Comparison of ENCODE assay signal across 15 cellular contexts in genomic region chr9:134626576-134627416, GRCh38. TPM values are rescaled to one million over a fixed set of nuclear protein-coding genes. Genes with fewer than 3 reads are reported as not detected.
DNase-seq lines count a peak whose midpoint lies in the region; ATAC-seq lines count a peak whose summit lies in the region.
"Had no signal": no experiment of that assay in that cellular context is flagged by ENCODE, and none has a peak within 500 bp of the region (broad histone marks: within the 10 kb centered on the region; RNA-seq: fewer than 3 reads in every experiment).

No MANE protein-coding gene starts in this region.

- H3K4me2 ChIP-seq in trophoblast cell (ENCODE audit: low read length), result no peak overlapping the region

- peak overlapping the region; percentile 26 for H3K4ac ChIP-seq in trophoblast cell (ENCODE audit: low read depth, low read length)

- peak overlapping the region; percentile 63 for H2BK120ac ChIP-seq in trophoblast cell (ENCODE audit: insufficient read depth, low read length, poor library complexity)

- DNase-seq in EL (peak; percentile 92), NCI-H524 treated with DMSO at 0.1 percent for 48 hours (lab: John Stamatoyannopoulos, UW) (peak; percentile 87), dedifferentiated amniotic fluid mesenchymal stem cell (ENCODE audit: extremely low spot score) (peak; percentile 47), trophoblast cell (no peak), COLO829 (ENCODE audit: low spot score) (no peak), G401 (ENCODE audit: low spot score) (no peak)
- DNase-seq: activated CD4-positive, alpha-beta T cell treated with anti-CD3 and anti-CD28 coated beads for 48 hours; KBM-7; NCI-H446 treated with DMSO at 0.1 percent for 48 hours; stimulated activated CD4-positive, alpha-beta T cell treated with anti-CD3 and anti-CD28 coated beads, Interleukin-2, amount 100 ng/mL, for 48 hours had no signal

- H3K79me2 ChIP-seq in trophoblast cell (ENCODE audit: control insufficient read depth, insufficient read depth, low read length, poor library complexity), result no peaks in the 10 kb centered on the region

- peak overlapping the region; percentile 58 for H3K18ac ChIP-seq in trophoblast cell (ENCODE audit: low read length)

- H3K23ac ChIP-seq in trophoblast cell (ENCODE audit: low read length), result no peak overlapping the region

- no peak overlapping the region for H2AFZ ChIP-seq in trophoblast cell (ENCODE audit: insufficient read depth, low read length, poor library complexity)

- H2AK5ac ChIP-seq in trophoblast cell (ENCODE audit: low read length), result peak overlapping the region; percentile 89

- no peak overlapping the region for H3K9ac ChIP-seq in trophoblast cell (ENCODE audit: low read length)

- no peak overlapping the region for H4K12ac ChIP-seq in trophoblast cell (ENCODE audit: low read depth, low read length)

- H3K4me3 ChIP-seq in trophoblast cell (ENCODE audit: low read depth, low read length), result no peak overlapping the region
- H3K4me3 ChIP-seq: SJSA1 had no signal

- H3K79me1 ChIP-seq in trophoblast cell (ENCODE audit: low read length), result peaks cover 35% of the 10 kb centered on the region

- H3K36me3 ChIP-seq in trophoblast cell (ENCODE audit: control insufficient read depth in 1 of 2, insufficient read depth in 2 of 2, low read length in 2 of 2), result no peaks in the 10 kb centered on the region
- H3K36me3 ChIP-seq: neutrophil, SJSA1 had no signal

- no peaks in the 10 kb centered on the region for H3K27me3 ChIP-seq in trophoblast cell (ENCODE audit: insufficient read depth, low read length)
- H3K27me3 ChIP-seq: neutrophil, SJSA1 had no signal

- ATAC-seq in HG03097 (IDR thresholded peaks at IDR 0.05; ENCODE audit: low FRiP score, unreplicated experiment), result no peak
- ATAC-seq in GM18498 (IDR thresholded peaks at IDR 0.05; ENCODE audit: unreplicated experiment), result no peak
- ATAC-seq: activated naive CD4-positive, alpha-beta T cell treated with anti-CD3 and anti-CD28 coated beads, Interleukin-2, amount 50 U/mL, for 72 hours had no signal

- no peak overlapping the region for H3K27ac ChIP-seq in trophoblast cell (ENCODE audit: low read depth, low read length)
- H3K27ac ChIP-seq: neutrophil had no signal

- peak overlapping the region; percentile 85 for H2BK12ac ChIP-seq in trophoblast cell (ENCODE audit: low read length)

- H3K14ac ChIP-seq in trophoblast cell (ENCODE audit: low read length), result peak overlapping the region; percentile 58

- peaks cover 41 to 48% of the 10 kb centered on the region in 2 experiments for H3K4me1 ChIP-seq in trophoblast cell (ENCODE audit: control insufficient read depth in 1 of 2, insufficient read depth in 2 of 2, low read length in 2 of 2)

- peak overlapping the region; percentile 82 for H4K91ac ChIP-seq in trophoblast cell (ENCODE audit: low read depth, low read length)

- WGBS in trophoblast cell (ENCODE audit: extremely low coverage, insufficient coverage, insufficient read length), result no CpG with 5 or more reads among the region's 19 CpGs

- no peak overlapping the region for H4K8ac ChIP-seq in trophoblast cell (ENCODE audit: low read depth, low read length)

- peak overlapping the region; percentile 78 for H2BK5ac ChIP-seq in trophoblast cell (ENCODE audit: low read depth, low read length, poor library complexity)

- H3K9me3 ChIP-seq in trophoblast cell (ENCODE audit: insufficient read depth, low read depth, low read length), result no peaks in the 10 kb centered on the region
- H3K9me3 ChIP-seq: neutrophil, SJSA1 had no signal

- in situ Hi-C loops in G401 (cut with HindIII; ENCODE audit: low sequenced_read_pairs), result no loop called here

RNA-seq across cellular contexts. Expression of gene COL5A1, which starts 14.8 kb away (rescaled TPM):
- 431 and 476 TPM in 2 replicates for polyA plus RNA-seq in trophoblast cell (2013)
- 0.37 and 0.58 TPM in 2 replicates for total RNA-seq in G401 (2014; rRNA removed; shearing (Covaris generic))

Comparison
In these comparisons a context has a peak if more than half of its experiments do, and no peak if none do; other contexts are left out.
1. DNase-seq: peak in EL (single experiment), NCI-H524 treated with DMSO at 0.1 percent for 48 hours (single experiment) and dedifferentiated amniotic fluid mesenchymal stem cell (single experiment); none in trophoblast cell (0 of 2), COLO829 (single experiment) and G401 (single experiment).